ENCODE assay signal across 12 cellular contexts in genomic region chr9:112166176-112167140, GRCh38. TPM values are rescaled to one million over a fixed set of nuclear protein-coding genes. Genes with fewer than 3 reads are reported as not detected.
DNase-seq lines count a peak whose midpoint lies in the region; TF ChIP-seq lines count a peak whose summit lies in the region.
"Had no signal": no experiment of that assay in that cellular context is flagged by ENCODE, and none has a peak within 500 bp of the region (broad histone marks: within the 10 kb centered on the region; RNA-seq: fewer than 3 reads in every experiment).

No MANE protein-coding gene starts in this region.

- H3K9ac ChIP-seq in fibroblast of lung (ENCODE audit: insufficient read depth, low read length) = no peak overlapping the region

- CTCF ChIA-PET in GM10248 (lab: Yijun Ruan, JAX) = interaction anchor here (1.1 to 1.8 kb wide), 3 partner anchors 9 to 20 kb away, joined by 3 to 6 read pairs (median 5); no protein-coding TSS in a partner anchor

- H3K9me3 ChIP-seq in fibroblast of lung (ENCODE audit: control insufficient read depth, insufficient read depth, low read depth, low read length) = no peaks in the 10 kb centered on the region
- H3K9me3 ChIP-seq: spleen had no signal

- no peak overlapping the region for H3K27ac ChIP-seq in fibroblast of lung (ENCODE audit: insufficient read depth, low read length)
- H3K27ac ChIP-seq: spleen had no signal

- DNase-seq in EL (peak; percentile 36), RPMI7951 (ENCODE audit: low read depth) (peak; percentile 78), fibroblast of lung (ENCODE audit: low read depth in 2 of 2) (peak; percentile 36 to 57), osteocyte (ENCODE audit: extremely low spot score, unreplicated experiment) (no peak), GM19238 (ENCODE audit: insufficient read length, low spot score) (no peak), ureter (ENCODE audit: low spot score) (no peak), NCI-H510A treated with DMSO at 0.1 percent for 48 hours (lab: John Stamatoyannopoulos, UW) (no peak), GM10248 (ENCODE audit: extremely low spot score) (no peak)
- DNase-seq: activated CD4-positive, alpha-beta memory T cell treated with anti-CD3 and anti-CD28 coated beads for 36 hours; HCEC 1CT; NCI-H1092; spleen had no signal

- no peaks in the 10 kb centered on the region for H3K9me3 Mint-ChIP-seq in osteocyte (ENCODE audit: unreplicated experiment)
- H3K9me3 Mint-ChIP-seq: activated CD4-positive, alpha-beta memory T cell treated with anti-CD3 and anti-CD28 coated beads for 36 hours had no signal

- no peaks in the 10 kb centered on the region for H3K79me2 ChIP-seq in fibroblast of lung (ENCODE audit: control insufficient read depth, insufficient read depth, low read length)

- no peaks in the 10 kb centered on the region for H3K27me3 Mint-ChIP-seq in osteocyte (ENCODE audit: unreplicated experiment)
- H3K27me3 Mint-ChIP-seq: activated CD4-positive, alpha-beta memory T cell treated with anti-CD3 and anti-CD28 coated beads for 36 hours had no signal

- no peak overlapping the region for H2AFZ ChIP-seq in fibroblast of lung (ENCODE audit: low read length)

- H3K4me3 Mint-ChIP-seq in osteocyte (ENCODE audit: unreplicated experiment) = no peak overlapping the region
- H3K4me3 Mint-ChIP-seq: activated CD4-positive, alpha-beta memory T cell treated with anti-CD3 and anti-CD28 coated beads for 36 hours had no signal

- no peaks in the 10 kb centered on the region for H4K20me1 ChIP-seq in fibroblast of lung (ENCODE audit: control insufficient read depth, extremely low read depth, insufficient read depth, low read length)

- H3K4me1 Mint-ChIP-seq in osteocyte (ENCODE audit: unreplicated experiment) = peaks cover 37% of the 10 kb centered on the region

- TF ChIP-seq CTCF in fibroblast of lung (conservative IDR thresholded peaks at IDR 0.05 in 1 of 2, IDR thresholded peaks at IDR 0.05 in 1 of 2; ENCODE audit: low read depth in 1 of 2, low read length in 2 of 2) (no peak), osteocyte (IDR thresholded peaks at IDR 0.05) (no peak), GM10248 (IDR thresholded peaks at IDR 0.05; ENCODE audit: control extremely low read depth, extremely low read depth, low read depth, missing control alignments) (no peak)

- no peaks in the 10 kb centered on the region for H3K27me3 ChIP-seq in fibroblast of lung (ENCODE audit: control insufficient read depth, insufficient read depth, low read length)
- H3K27me3 ChIP-seq: spleen had no signal

- H3K4me1 ChIP-seq in fibroblast of lung (ENCODE audit: control insufficient read depth, extremely low read depth, insufficient read depth, low read length) = peaks cover 3% of the 10 kb centered on the region

- peak overlapping the region; percentile 9 for H3K27ac Mint-ChIP-seq in osteocyte (ENCODE audit: unreplicated experiment)
- H3K27ac Mint-ChIP-seq: activated CD4-positive, alpha-beta memory T cell treated with anti-CD3 and anti-CD28 coated beads for 36 hours had no signal

- POLR2A ChIA-PET in GM10248 (lab: Yijun Ruan, JAX) = no interaction called here

- H3K36me3 Mint-ChIP-seq in osteocyte (ENCODE audit: unreplicated experiment) = no peaks in the 10 kb centered on the region
- H3K36me3 Mint-ChIP-seq: activated CD4-positive, alpha-beta memory T cell treated with anti-CD3 and anti-CD28 coated beads for 36 hours had no signal

- H3K4me3 ChIP-seq in fibroblast of lung (replicated peaks in 1 of 4; ENCODE audit: control extremely low read depth in 1 of 4, insufficient read depth in 1 of 4, low read depth in 3 of 4, low read length in 4 of 4) = no peak overlapping the region
- H3K4me3 ChIP-seq: spleen had no signal

- H3K4me2 ChIP-seq in fibroblast of lung (ENCODE audit: extremely low read depth, insufficient read depth, low read length) = no peak overlapping the region

- H3K36me3 ChIP-seq in fibroblast of lung (ENCODE audit: control insufficient read depth, insufficient read depth, low read length) = no peaks in the 10 kb centered on the region
- H3K36me3 ChIP-seq: spleen had no signal

RNA-seq across cellular contexts. Expression of gene SUSD1, which starts 8.6 kb away (rescaled TPM):
- total RNA-seq in RPMI7951 (2014; rRNA removed; shearing (Covaris generic)) = 2.9 and 3.4 TPM in 2 replicates
- 14.6 and 28.6 TPM in 2 replicates for total RNA-seq in fibroblast of lung
- polyA plus RNA-seq in fibroblast of lung = 23.1 and 27.4 TPM in 2 replicates
- 15.3 and 18.7 TPM in 2 replicates for polyA plus RNA-seq in fibroblast of lung (2012)
- 12.4 and 20.9 TPM in 2 replicates for polyA minus RNA-seq in fibroblast of lung (ENCODE audit: low replicate concordance)
- total RNA-seq in osteocyte = 13.4 and 15.0 TPM in 2 replicates
- 45.8 TPM for total RNA-seq in ureter

Comparison
In these comparisons a context has a peak if more than half of its experiments do, and no peak if none do; other contexts are left out.
1. DNase-seq: peak in EL (single experiment), RPMI7951 (single experiment) and fibroblast of lung (2 of 2); none in osteocyte (single experiment), GM19238 (single experiment), ureter (single experiment), NCI-H510A treated with DMSO at 0.1 percent for 48 hours (single experiment) and GM10248 (single experiment).